Comparison of ENCODE assay signal across 9 cellular contexts in the genomic region with DNA sequence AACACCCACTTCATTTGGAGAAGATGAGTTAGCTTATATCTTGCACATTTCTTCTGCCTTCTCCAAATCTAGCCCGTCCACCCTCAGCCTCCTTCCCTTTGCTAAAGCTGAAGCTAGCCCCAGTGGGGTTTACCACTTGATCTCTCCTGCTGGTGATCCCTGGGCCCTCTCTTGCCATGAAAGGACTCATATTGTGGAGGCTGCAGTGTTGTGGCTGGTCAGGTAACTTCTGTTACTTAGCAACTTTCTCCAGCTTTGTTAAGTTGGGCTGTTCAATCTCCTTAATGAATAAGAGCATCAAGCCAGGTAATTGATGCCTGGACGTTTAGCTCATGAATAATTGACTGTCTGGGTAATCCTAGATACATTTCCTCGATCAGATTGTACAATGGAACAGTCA. TPM values are rescaled to one million over a fixed set of nuclear protein-coding genes. Genes with fewer than 3 reads are reported as not detected.
"Had no signal": no experiment of that assay in that cellular context is flagged by ENCODE, and none has a peak within 500 bp of the region (broad histone marks: within the 10 kb centered on the region; RNA-seq: fewer than 3 reads in every experiment).

No MANE protein-coding gene starts in this region.

- H3K9me3 Mint-ChIP-seq: HFFc6 had no signal

- DNase-seq: GM23248, GOT3, H7, HFFc6, IMR-90 had no signal

- H3K4me3 Mint-ChIP-seq: HFFc6 had no signal

- H3K4me3 ChIP-seq: GM23248, HAP-1 had no signal

- H3K27ac ChIP-seq: GM23248 had no signal

- ATAC-seq: HCT116 had no signal

- H3K9me3 ChIP-seq: HAP-1 had no signal

- H3K4me1 ChIP-seq: HAP-1 had no signal

- H3K36me3 ChIP-seq: HAP-1 had no signal

- H3K27ac Mint-ChIP-seq: HFFc6 had no signal

- H2AFZ ChIP-seq: GM23248 had no signal

RNA-seq across cellular contexts. Expression of a gene that starts 11.2 kb away (rescaled TPM):
- total RNA-seq: GM23248, H4, HT-29, IMR-90 had no signal
